In genomic region chrX:70468709-70469108, GRCh38 we compare ENCODE assay signal across 39 cellular contexts. TPM values are rescaled to one million over a fixed set of nuclear protein-coding genes. Genes with fewer than 3 reads are reported as not detected.
"Had no signal": no experiment of that assay in that cellular context is flagged by ENCODE, and none has a peak within 500 bp of the region (broad histone marks: within the 10 kb centered on the region; RNA-seq: fewer than 3 reads in every experiment).

No MANE protein-coding gene starts in this region.

- H3K36me3 ChIP-seq: MG63 had no signal

- H3K27me3 ChIP-seq: MG63 had no signal

- H3K9me3 ChIP-seq: MG63 had no signal

- DNase-seq: Karpas-422, Kasumi-1, MG63, MM.1S, MV-4-11, NCI-H1048, NCI-H1092, NCI-H1092 treated with DMSO at 0.1 percent for 48 hours, NCI-H1105, NCI-H1105 treated with DMSO at 0.1 percent for 48 hours, NCI-H1417, NCI-H1417 treated with DMSO at 0.1 percent for 48 hours, NCI-H1436, NCI-H1436 treated with DMSO at 0.1 percent for 48 hours, NCI-H146, NCI-H1694, NCI-H1694 treated with DMSO at 0.1 percent for 48 hours, NCI-H187, NCI-H187 treated with DMSO at 0.1 percent for 48 hours, NCI-H1930, NCI-H2029, NCI-H2029 treated with DMSO at 0.1 percent for 48 hours, NCI-H2081, NCI-H2081 treated with DMSO at 0.1 percent for 48 hours, NCI-H2107, NCI-H2171, NCI-H2171 treated with DMSO at 0.1 percent for 48 hours, NCI-H2227 treated with DMSO at 0.1 percent for 48 hours, NCI-H226, NCI-H345, NCI-H446, NCI-H446 treated with DMSO at 0.1 percent for 48 hours, NCI-H510A, NCI-H510A treated with DMSO at 0.1 percent for 48 hours, NCI-H524 had no signal

- H3K4me3 ChIP-seq: MG63 had no signal

RNA-seq across cellular contexts. Expression of gene GDPD2, which starts 45.6 kb away (rescaled TPM):
- total RNA-seq: LHCN-M2, M059J, MCF 10A, NCI-H460 had no signal
